Comparison of ENCODE assay signal across 8 cellular contexts in the genomic region with DNA sequence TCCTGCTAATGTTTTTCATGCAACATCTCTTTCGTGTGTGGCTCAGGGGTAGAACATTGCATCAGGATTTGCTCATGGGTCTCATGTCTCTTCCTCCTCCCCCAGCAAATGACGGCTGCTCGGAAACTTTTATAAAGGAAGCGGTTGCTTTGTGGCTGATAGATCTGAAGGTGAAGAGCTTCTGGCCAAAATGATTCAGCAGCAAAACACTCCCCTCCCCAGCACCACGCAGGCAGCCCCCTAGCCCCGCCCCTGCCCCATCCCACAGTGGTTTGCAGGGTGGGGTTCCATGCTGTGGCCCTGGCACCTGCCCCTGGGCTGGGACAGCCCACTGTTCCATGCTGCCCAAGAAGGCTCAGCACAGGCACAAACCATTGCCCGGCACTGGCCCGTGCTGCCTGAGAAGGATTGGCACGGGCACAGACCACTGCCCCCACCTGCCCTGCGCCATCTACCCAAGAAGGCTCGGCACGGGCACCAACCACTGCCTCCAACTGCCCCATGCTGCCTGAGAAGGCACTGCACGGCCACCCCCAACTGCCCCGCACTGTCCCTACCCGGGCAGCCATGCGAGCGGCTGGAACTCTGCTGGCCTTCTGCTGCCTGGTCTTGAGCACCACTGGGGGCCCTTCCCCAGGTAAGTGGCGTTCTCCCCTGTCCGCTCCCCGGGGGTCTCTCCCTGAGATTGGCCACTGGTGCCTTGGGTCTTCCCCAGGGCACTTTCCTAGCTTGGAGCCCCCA. TPM values are rescaled to one million over a fixed set of nuclear protein-coding genes. Genes with fewer than 3 reads are reported as not detected.
A peak's percentile ranks its signal among the peaks of the same experiment; 100 is the strongest.
DNase-seq lines count a peak whose midpoint lies in the region; ATAC-seq lines count a peak whose summit lies in the region.

A gene with protein sequence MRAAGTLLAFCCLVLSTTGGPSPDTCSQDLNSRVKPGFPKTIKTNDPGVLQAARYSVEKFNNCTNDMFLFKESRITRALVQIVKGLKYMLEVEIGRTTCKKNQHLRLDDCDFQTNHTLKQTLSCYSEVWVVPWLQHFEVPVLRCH (plus strand): TSS at position 331 of the 741 bp plus-strand sequence. CDS start 237 bp downstream, at position 568.

- peak within 1 kb of the TSS; percentile 92 for H3K4me3 Mint-ChIP-seq in T-helper 2 cell treated with Interferon-gamma antibody and Interleukin-4, amounts not matched to agents 5 μg/mL and 100 μg/mL, for 36 hours
- peak within 1 kb of the TSS; percentile 87 for H3K4me3 Mint-ChIP-seq in activated naive CD8-positive, alpha-beta T cell treated with anti-CD3 and anti-CD28 coated beads, Interleukin-2, amount 10 ng/mL, durations not matched to agents 7 days and 5 days

- peaks cover 37% of the 10 kb centered on the region for H3K9me3 Mint-ChIP-seq in T-helper 2 cell treated with Interferon-gamma antibody and Interleukin-4, amounts not matched to agents 5 μg/mL and 100 μg/mL, for 36 hours
- H3K9me3 Mint-ChIP-seq in activated naive CD8-positive, alpha-beta T cell treated with anti-CD3 and anti-CD28 coated beads, Interleukin-2, amount 10 ng/mL, durations not matched to agents 7 days and 5 days, result peaks cover 36% of the 10 kb centered on the region

- peaks cover 54% of the 10 kb centered on the region for H3K36me3 Mint-ChIP-seq in T-helper 2 cell treated with Interferon-gamma antibody and Interleukin-4, amounts not matched to agents 5 μg/mL and 100 μg/mL, for 36 hours (ENCODE audit: low read depth)
- peaks cover 42% of the 10 kb centered on the region for H3K36me3 Mint-ChIP-seq in activated naive CD8-positive, alpha-beta T cell treated with anti-CD3 and anti-CD28 coated beads, Interleukin-2, amount 10 ng/mL, durations not matched to agents 7 days and 5 days

- ATAC-seq in HG02678 (IDR thresholded peaks at IDR 0.05; ENCODE audit: unreplicated experiment) (peak; percentile 67), HG02870 (IDR thresholded peaks at IDR 0.05; ENCODE audit: unreplicated experiment) (no peak), GM21723 (IDR thresholded peaks at IDR 0.05; ENCODE audit: unreplicated experiment) (no peak)
- peak; percentile 92 for ATAC-seq in activated naive CD8-positive, alpha-beta T cell treated with anti-CD3 and anti-CD28 coated beads, Interleukin-2, amount 10 ng/mL, durations not matched to agents 7 days and 5 days (ENCODE audit: low read depth)

- peaks cover 61% of the 10 kb centered on the region for H3K4me1 Mint-ChIP-seq in T-helper 2 cell treated with Interferon-gamma antibody and Interleukin-4, amounts not matched to agents 5 μg/mL and 100 μg/mL, for 36 hours (ENCODE audit: low read depth)
- peaks cover 49% of the 10 kb centered on the region for H3K4me1 Mint-ChIP-seq in activated naive CD8-positive, alpha-beta T cell treated with anti-CD3 and anti-CD28 coated beads, Interleukin-2, amount 10 ng/mL, durations not matched to agents 7 days and 5 days

- peak within 1 kb of the TSS; percentile 8 to 34 (median 24) for H3K4me3 ChIP-seq in skin epidermis

- H3K27ac ChIP-seq in skin epidermis, result peak within 1 kb of the TSS; percentile 20 to 94 (median 70)

- DNase-seq in T-helper 2 cell treated with Interferon-gamma antibody and Interleukin-4, amounts not matched to agents 5 μg/mL and 100 μg/mL, for 36 hours (ENCODE audit: low spot score), result peak; percentile 85
- DNase-seq in activated naive CD8-positive, alpha-beta T cell treated with anti-CD3 and anti-CD28 coated beads, Interleukin-2, amount 10 ng/mL, durations not matched to agents 7 days and 5 days, result peak; percentile 81
- DNase-seq in NCI-H748 treated with DMSO at 0.1 percent for 48 hours (lab: John Stamatoyannopoulos, UW), result no peak
- no peak for DNase-seq in NAMALWA (ENCODE audit: low spot score)

- no peaks in the 10 kb centered on the region for H3K27me3 Mint-ChIP-seq in T-helper 2 cell treated with Interferon-gamma antibody and Interleukin-4, amounts not matched to agents 5 μg/mL and 100 μg/mL, for 36 hours (ENCODE audit: low read depth)
- no peaks in the 10 kb centered on the region for H3K27me3 Mint-ChIP-seq in activated naive CD8-positive, alpha-beta T cell treated with anti-CD3 and anti-CD28 coated beads, Interleukin-2, amount 10 ng/mL, durations not matched to agents 7 days and 5 days

- H3K27ac Mint-ChIP-seq in T-helper 2 cell treated with Interferon-gamma antibody and Interleukin-4, amounts not matched to agents 5 μg/mL and 100 μg/mL, for 36 hours, result peak within 1 kb of the TSS; percentile 99
- H3K27ac Mint-ChIP-seq in activated naive CD8-positive, alpha-beta T cell treated with anti-CD3 and anti-CD28 coated beads, Interleukin-2, amount 10 ng/mL, durations not matched to agents 7 days and 5 days, result peak within 1 kb of the TSS; percentile 99

- POLR2A ChIA-PET in activated naive CD8-positive, alpha-beta T cell treated with anti-CD3 and anti-CD28 coated beads, Interleukin-2, amount 10 ng/mL, durations not matched to agents 7 days and 5 days (lab: Charles Lee), result interaction anchor here (0.7 to 2.6 kb wide), 7 partner anchors 16 to 659 kb away, joined by 3 to 19 read pairs (median 4); a partner anchor contains a TSS

RNA-seq across cellular contexts. Expression of the gene that starts here (rescaled TPM):
- total RNA-seq in activated naive CD8-positive, alpha-beta T cell treated with anti-CD3 and anti-CD28 coated beads, Interleukin-2, amount 10 ng/mL, durations not matched to agents 7 days and 5 days, result 10 to 100 TPM; 92.0 to 92.4 TPM

Comparison
In these comparisons a context has a peak if more than half of its experiments do, and no peak if none do; other contexts are left out.
1. ATAC-seq: peak in HG02678 (single experiment) and activated naive CD8-positive, alpha-beta T cell treated with anti-CD3 and anti-CD28 coated beads, Interleukin-2, amount 10 ng/mL, durations not matched to agents 7 days and 5 days (single experiment); none in HG02870 (single experiment) and GM21723 (single experiment).
2. DNase-seq: peak in T-helper 2 cell treated with Interferon-gamma antibody and Interleukin-4, amounts not matched to agents 5 μg/mL and 100 μg/mL, for 36 hours (single experiment) and activated naive CD8-positive, alpha-beta T cell treated with anti-CD3 and anti-CD28 coated beads, Interleukin-2, amount 10 ng/mL, durations not matched to agents 7 days and 5 days (single experiment); none in NCI-H748 treated with DMSO at 0.1 percent for 48 hours (single experiment) and NAMALWA (single experiment).